ENCODE assay signal across 10 cellular contexts in genomic region chr16:79658301-79659001, GRCh38. TPM values are rescaled to one million over a fixed set of nuclear protein-coding genes. Genes with fewer than 3 reads are reported as not detected.
DNase-seq lines count a peak whose midpoint lies in the region; FAIRE-seq and TF ChIP-seq lines count a peak whose summit lies in the region.
"Had no signal": no experiment of that assay in that cellular context is flagged by ENCODE, and none has a peak within 500 bp of the region (broad histone marks: within the 10 kb centered on the region; RNA-seq: fewer than 3 reads in every experiment).

No MANE protein-coding gene starts in this region.

- no peak for TF ChIP-seq POLR2A in GM12892 (IDR thresholded peaks at IDR 0.05; ENCODE audit: low read depth, low read length)

- peaks cover 5% of the 10 kb centered on the region for H3K9me3 Mint-ChIP-seq in chondrocyte (ENCODE audit: low read depth)
- peaks cover 10% of the 10 kb centered on the region for H3K9me3 Mint-ChIP-seq in activated T-helper 1 cell treated with anti-CD3 and anti-CD28 coated beads, Interleukin-12 subunit alpha, Interleukin-12 subunit beta, Interleukin-2, Interleukin-4 antibody, amounts not matched to agents 30 ng/mL and 10 ng/mL and 1 ng/mL, durations not matched to agents 14 hours and 24 hours and 36 hours

- no peak overlapping the region for H3K27ac ChIP-seq in osteoblast (ENCODE audit: low read depth, low read length)
- H3K27ac ChIP-seq: uterus had no signal

- DNase-seq in DMS53 treated with DMSO at 0.1 percent for 48 hours (lab: John Stamatoyannopoulos, UW; ENCODE audit: unreplicated experiment): peak; percentile 53
- peak; percentile 1 for DNase-seq in NCI-H69 (lab: John Stamatoyannopoulos, UW)
- no peak for DNase-seq in chondrocyte (ENCODE audit: low spot score)
- DNase-seq in osteoblast (ENCODE audit: insufficient read length, low spot score, missing footprints): peak; percentile 82
- DNase-seq in posterior vena cava (ENCODE audit: low spot score): no peak
- DNase-seq in GM12892 (ENCODE audit: insufficient read length): no peak
- no peak for DNase-seq in activated T-helper 1 cell treated with anti-CD3 and anti-CD28 coated beads, Interleukin-12 subunit alpha, Interleukin-12 subunit beta, Interleukin-2, Interleukin-4 antibody, amounts not matched to agents 30 ng/mL and 10 ng/mL and 1 ng/mL, durations not matched to agents 14 hours and 24 hours and 36 hours (ENCODE audit: low spot score)
- DNase-seq in mucosa of gallbladder (ENCODE audit: low spot score): no peak
- DNase-seq: stimulated activated CD4-positive, alpha-beta T cell treated with anti-CD3 and anti-CD28 coated beads, Interleukin-2, amount 100 ng/mL, for 24 hours had no signal

- H3K4me3 ChIP-seq in osteoblast (ENCODE audit: insufficient read depth, low read length): no peak overlapping the region
- H3K4me3 ChIP-seq: uterus had no signal

- TF ChIP-seq CTCF in chondrocyte (IDR thresholded peaks at IDR 0.05) (no peak), osteoblast (IDR thresholded peaks at IDR 0.05; ENCODE audit: extremely low read depth, low read depth, low read length) (no peak)

- H3K4me3 Mint-ChIP-seq in chondrocyte (ENCODE audit: unreplicated experiment): no peak overlapping the region
- H3K4me3 Mint-ChIP-seq in activated T-helper 1 cell treated with anti-CD3 and anti-CD28 coated beads, Interleukin-12 subunit alpha, Interleukin-12 subunit beta, Interleukin-2, Interleukin-4 antibody, amounts not matched to agents 30 ng/mL and 10 ng/mL and 1 ng/mL, durations not matched to agents 14 hours and 24 hours and 36 hours: no peak overlapping the region

- intact Hi-C loops in posterior vena cava (cut with DNase I): no loop called here
- intact Hi-C loops in activated T-helper 1 cell treated with anti-CD3 and anti-CD28 coated beads, Interleukin-12 subunit alpha, Interleukin-12 subunit beta, Interleukin-2, Interleukin-4 antibody, amounts not matched to agents 30 ng/mL and 10 ng/mL and 1 ng/mL, durations not matched to agents 14 hours and 24 hours and 36 hours (cut with micrococcal nuclease): no loop called here

- peak overlapping the region; percentile 91 for H3K27ac Mint-ChIP-seq in chondrocyte (ENCODE audit: unreplicated experiment)
- H3K27ac Mint-ChIP-seq in activated T-helper 1 cell treated with anti-CD3 and anti-CD28 coated beads, Interleukin-12 subunit alpha, Interleukin-12 subunit beta, Interleukin-2, Interleukin-4 antibody, amounts not matched to agents 30 ng/mL and 10 ng/mL and 1 ng/mL, durations not matched to agents 14 hours and 24 hours and 36 hours: no peak overlapping the region

- peaks cover 9% of the 10 kb centered on the region for H3K4me1 ChIP-seq in osteoblast (ENCODE audit: insufficient read depth, low read length)
- H3K4me1 ChIP-seq: uterus had no signal

- H3K36me3 ChIP-seq in osteoblast (ENCODE audit: insufficient read depth, low read length): no peaks in the 10 kb centered on the region
- H3K36me3 ChIP-seq: uterus had no signal

- no peaks in the 10 kb centered on the region for H3K27me3 ChIP-seq in osteoblast (ENCODE audit: insufficient read depth, low read length)
- H3K27me3 ChIP-seq: uterus had no signal

- H3K9me3 ChIP-seq in osteoblast (ENCODE audit: low read depth, low read length): no peaks in the 10 kb centered on the region
- H3K9me3 ChIP-seq: uterus had no signal

- H4K20me1 ChIP-seq in osteoblast (ENCODE audit: insufficient read depth, low read length): no peaks in the 10 kb centered on the region

- no peaks in the 10 kb centered on the region for H3K27me3 Mint-ChIP-seq in chondrocyte (ENCODE audit: low read depth)
- peaks cover 8% of the 10 kb centered on the region for H3K27me3 Mint-ChIP-seq in activated T-helper 1 cell treated with anti-CD3 and anti-CD28 coated beads, Interleukin-12 subunit alpha, Interleukin-12 subunit beta, Interleukin-2, Interleukin-4 antibody, amounts not matched to agents 30 ng/mL and 10 ng/mL and 1 ng/mL, durations not matched to agents 14 hours and 24 hours and 36 hours (ENCODE audit: insufficient read depth)

- H3K79me2 ChIP-seq in osteoblast (ENCODE audit: insufficient read depth, low read length): no peaks in the 10 kb centered on the region

- peak overlapping the region; percentile 11 for H3K4me2 ChIP-seq in osteoblast (ENCODE audit: insufficient read depth, low read length)

- H2AFZ ChIP-seq in osteoblast (ENCODE audit: low read length): peak overlapping the region; percentile 37

- peaks cover 29% of the 10 kb centered on the region for H3K4me1 Mint-ChIP-seq in chondrocyte (ENCODE audit: low read depth)
- H3K4me1 Mint-ChIP-seq in activated T-helper 1 cell treated with anti-CD3 and anti-CD28 coated beads, Interleukin-12 subunit alpha, Interleukin-12 subunit beta, Interleukin-2, Interleukin-4 antibody, amounts not matched to agents 30 ng/mL and 10 ng/mL and 1 ng/mL, durations not matched to agents 14 hours and 24 hours and 36 hours (ENCODE audit: low read depth): no peaks in the 10 kb centered on the region

- no peaks in the 10 kb centered on the region for H3K36me3 Mint-ChIP-seq in chondrocyte (ENCODE audit: low read depth)
- H3K36me3 Mint-ChIP-seq in activated T-helper 1 cell treated with anti-CD3 and anti-CD28 coated beads, Interleukin-12 subunit alpha, Interleukin-12 subunit beta, Interleukin-2, Interleukin-4 antibody, amounts not matched to agents 30 ng/mL and 10 ng/mL and 1 ng/mL, durations not matched to agents 14 hours and 24 hours and 36 hours (ENCODE audit: low read depth): peaks cover 2% of the 10 kb centered on the region

- FAIRE-seq in GM12892 (lab: Jason Lieb, UNC): no peak

RNA-seq across cellular contexts. Expression of gene MAF, which starts 57.9 kb away (rescaled TPM):
- total RNA-seq in chondrocyte: 10.4 to 15.8 TPM (median 14.5 TPM) in 3 replicates
- 31.8 and 40.2 TPM in 2 replicates for total RNA-seq in osteoblast
- total RNA-seq in posterior vena cava: 10 to 100 TPM; 39.1 to 54.6 TPM
- polyA plus RNA-seq in GM12892 (2012; ENCODE audit: missing spikeins): not detected
- total RNA-seq in activated T-helper 1 cell treated with anti-CD3 and anti-CD28 coated beads, Interleukin-12 subunit alpha, Interleukin-12 subunit beta, Interleukin-2, Interleukin-4 antibody, amounts not matched to agents 30 ng/mL and 10 ng/mL and 1 ng/mL, durations not matched to agents 14 hours and 24 hours and 36 hours: 90.5 and 95.5 TPM in 2 replicates
- total RNA-seq in mucosa of gallbladder: 84.3 TPM

Comparison
In these comparisons a context has a peak if more than half of its experiments do, and no peak if none do; other contexts are left out.
1. DNase-seq: peak in DMS53 treated with DMSO at 0.1 percent for 48 hours (single experiment), NCI-H69 (single experiment) and osteoblast (single experiment); none in chondrocyte (single experiment), posterior vena cava (single experiment), GM12892 (single experiment), activated T-helper 1 cell treated with anti-CD3 and anti-CD28 coated beads, Interleukin-12 subunit alpha, Interleukin-12 subunit beta, Interleukin-2, Interleukin-4 antibody, amounts not matched to agents 30 ng/mL and 10 ng/mL and 1 ng/mL, durations not matched to agents 14 hours and 24 hours and 36 hours (single experiment) and mucosa of gallbladder (single experiment).